Comparison of ENCODE assay signal across 17 cellular contexts in the genomic region with DNA sequence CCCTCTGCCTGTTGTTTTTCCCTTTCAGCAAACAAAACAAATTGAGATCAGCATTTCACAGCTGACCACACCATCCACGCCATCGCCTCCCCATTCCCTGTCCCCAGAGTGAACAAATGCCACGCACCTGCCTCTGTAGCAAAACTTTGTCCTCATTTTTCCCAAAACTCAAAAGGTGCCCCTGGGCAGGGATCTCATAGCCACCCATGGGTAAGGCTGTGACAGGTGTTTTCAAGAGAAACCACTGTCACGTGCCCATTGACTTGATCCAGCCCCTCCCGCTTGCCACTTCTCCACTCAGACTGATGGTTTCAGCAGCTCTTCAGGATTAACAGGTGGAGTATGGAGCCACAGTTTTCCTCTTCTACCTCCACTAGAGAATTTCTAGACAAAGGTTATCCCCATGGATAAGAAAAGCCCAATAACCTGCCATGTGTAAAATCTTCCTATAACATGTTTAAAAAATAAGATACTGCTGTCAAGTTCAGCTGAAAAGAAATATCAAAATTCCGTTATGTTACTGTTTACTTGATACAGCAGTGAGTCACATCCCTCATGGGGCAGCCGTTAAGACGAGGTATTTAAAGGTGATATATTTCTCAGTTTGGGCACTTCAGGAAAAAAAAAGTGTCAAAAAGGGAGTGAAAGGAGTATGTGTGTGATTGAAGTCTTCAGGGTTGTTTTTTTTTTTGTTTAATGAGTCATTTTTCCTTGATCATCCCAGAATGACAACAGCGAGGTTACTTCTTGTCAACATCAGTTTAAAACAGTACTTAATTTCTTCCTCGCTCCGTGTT.
DNase-seq lines count a peak whose midpoint lies in the region; ATAC-seq, FAIRE-seq and TF ChIP-seq lines count a peak whose summit lies in the region.
"Had no signal": no experiment of that assay in that cellular context is flagged by ENCODE, and none has a peak within 500 bp of the region (broad histone marks: within the 10 kb centered on the region; RNA-seq: fewer than 3 reads in every experiment).

No MANE protein-coding gene starts in this region.

- POLR2A ChIA-PET in activated CD4-positive, alpha-beta memory T cell treated with anti-CD3 and anti-CD28 coated beads for 36 hours (lab: Charles Lee), result interaction anchor here (0.8 to 1.3 kb wide), 3 partner anchors 10 to 18 kb away, joined by 3 read pairs; no protein-coding TSS in a partner anchor
- POLR2A ChIA-PET in PC-3 (lab: Charles Lee; ENCODE audit: unreplicated experiment), result no interaction called here

- no peaks in the 10 kb centered on the region for H3F3A ChIP-seq in PC-3 (ENCODE audit: low read length, unreplicated experiment)

- no peak overlapping the region for H3K9ac ChIP-seq in PC-3 (ENCODE audit: low read length)

- peaks cover 98% of the 10 kb centered on the region for H3K4me1 Mint-ChIP-seq in activated naive CD4-positive, alpha-beta T cell treated with anti-CD3 and anti-CD28 coated beads, Interleukin-2, amount 10 ng/mL, durations not matched to agents 7 days and 5 days
- peaks cover 89% of the 10 kb centered on the region for H3K4me1 Mint-ChIP-seq in activated CD4-positive, alpha-beta memory T cell treated with anti-CD3 and anti-CD28 coated beads for 36 hours (ENCODE audit: low read depth)
- H3K4me1 Mint-ChIP-seq in effector memory CD8-positive, alpha-beta T cell (ENCODE audit: low read depth in 2 of 2), result peaks cover 57 to 76% of the 10 kb centered on the region in 2 donors
- H3K4me1 Mint-ChIP-seq in stimulated activated naive CD8-positive, alpha-beta T cell treated with anti-CD3 and anti-CD28 coated beads, Interleukin-15, amount 100 ng/mL, for 72 hours, result peaks cover 97% of the 10 kb centered on the region

- no peaks in the 10 kb centered on the region for H3K9me3 Mint-ChIP-seq in activated naive CD4-positive, alpha-beta T cell treated with anti-CD3 and anti-CD28 coated beads, Interleukin-2, amount 10 ng/mL, durations not matched to agents 7 days and 5 days
- H3K9me3 Mint-ChIP-seq in activated CD4-positive, alpha-beta memory T cell treated with anti-CD3 and anti-CD28 coated beads for 36 hours, result no peaks in the 10 kb centered on the region
- no peaks in the 10 kb centered on the region for H3K9me3 Mint-ChIP-seq in effector memory CD8-positive, alpha-beta T cell
- H3K9me3 Mint-ChIP-seq in stimulated activated naive CD8-positive, alpha-beta T cell treated with anti-CD3 and anti-CD28 coated beads, Interleukin-15, amount 100 ng/mL, for 72 hours, result no peaks in the 10 kb centered on the region

- H3K9me3 ChIP-seq in PC-3 (ENCODE audit: low read length), result no peaks in the 10 kb centered on the region
- H3K9me3 ChIP-seq: SJCRH30, testis had no signal

- H3K4me2 ChIP-seq in PC-3 (ENCODE audit: low read length), result no peak overlapping the region

- no peak for TF ChIP-seq CTCF in PC-3 (conservative IDR thresholded peaks at IDR 0.05; ENCODE audit: low read depth, low read length)

- H3K4me3 ChIP-seq in PC-3 (ENCODE audit: low read length), result no peak overlapping the region
- H3K4me3 ChIP-seq: cardiac muscle cell, SJCRH30, testis had no signal

- no peak for ATAC-seq in effector memory CD8-positive, alpha-beta T cell (replicated peaks)
- peak; percentile 44 for ATAC-seq in stimulated activated naive CD8-positive, alpha-beta T cell treated with anti-CD3 and anti-CD28 coated beads, Interleukin-15, amount 100 ng/mL, for 72 hours
- no peak for ATAC-seq in HG03045 (IDR thresholded peaks at IDR 0.05; ENCODE audit: unreplicated experiment)
- no peak for ATAC-seq in PC-3

- intact Hi-C loops in activated CD4-positive, alpha-beta memory T cell treated with anti-CD3 and anti-CD28 coated beads for 36 hours (cut with micrococcal nuclease), result loop anchor here (1.0 kb wide), 2 partner anchors 11 to 13 kb away; no protein-coding TSS in a partner anchor
- intact Hi-C loops in PC-3 (cut with micrococcal nuclease), result no loop called here

- H3K27ac ChIP-seq in PC-3 (ENCODE audit: low read length), result no peak overlapping the region
- H3K27ac ChIP-seq: cardiac muscle cell, HL-60, SJCRH30, testis had no signal

- H3K9me2 ChIP-seq in PC-3 (replicated peaks; ENCODE audit: low read length), result no peaks in the 10 kb centered on the region

- no peaks in the 10 kb centered on the region for H4K20me1 ChIP-seq in PC-3 (ENCODE audit: low read length)

- CTCF ChIA-PET in activated naive CD4-positive, alpha-beta T cell treated with anti-CD3 and anti-CD28 coated beads, Interleukin-2, amount 10 ng/mL, durations not matched to agents 7 days and 5 days (lab: Charles Lee), result interaction anchor here (0.7 to 1.9 kb wide), 5 partner anchors 12 to 101 kb away, joined by 3 to 7 read pairs (median 3); no protein-coding TSS in a partner anchor
- CTCF ChIA-PET in activated CD4-positive, alpha-beta memory T cell treated with anti-CD3 and anti-CD28 coated beads for 36 hours (lab: Charles Lee), result interaction anchor here (1.0 to 7.3 kb wide), 5 partner anchors 10 to 65 kb away, joined by 3 to 24 read pairs (median 10); no protein-coding TSS in a partner anchor
- CTCF ChIA-PET in PC-3 (lab: Charles Lee), result no interaction called here

- H3K79me2 ChIP-seq in PC-3 (ENCODE audit: low read length), result no peaks in the 10 kb centered on the region

- H3K4me1 ChIP-seq in PC-3 (ENCODE audit: insufficient read depth, low read length), result no peaks in the 10 kb centered on the region
- H3K4me1 ChIP-seq: SJCRH30, testis had no signal

- H3K4me3 Mint-ChIP-seq in activated naive CD4-positive, alpha-beta T cell treated with anti-CD3 and anti-CD28 coated beads, Interleukin-2, amount 10 ng/mL, durations not matched to agents 7 days and 5 days, result no peak overlapping the region
- no peak overlapping the region for H3K4me3 Mint-ChIP-seq in activated CD4-positive, alpha-beta memory T cell treated with anti-CD3 and anti-CD28 coated beads for 36 hours
- peak overlapping the region; percentile 36 to 44 for H3K4me3 Mint-ChIP-seq in effector memory CD8-positive, alpha-beta T cell
- H3K4me3 Mint-ChIP-seq in stimulated activated naive CD8-positive, alpha-beta T cell treated with anti-CD3 and anti-CD28 coated beads, Interleukin-15, amount 100 ng/mL, for 72 hours, result peak overlapping the region; percentile 64 to 69

- H3K27me3 ChIP-seq in PC-3 (ENCODE audit: low read length), result no peaks in the 10 kb centered on the region
- H3K27me3 ChIP-seq: cardiac muscle cell, SJCRH30, testis had no signal

- H3K36me3 ChIP-seq in PC-3 (ENCODE audit: low read depth, low read length), result no peaks in the 10 kb centered on the region; the same call in none of the 2 replicates

- no TSS peak for BruUV-seq in PC-3 (replicated peaks; lab: Mats Ljungman, UMichigan)

- peak overlapping the region; percentile 77 for H3K27ac Mint-ChIP-seq in activated naive CD4-positive, alpha-beta T cell treated with anti-CD3 and anti-CD28 coated beads, Interleukin-2, amount 10 ng/mL, durations not matched to agents 7 days and 5 days
- peak overlapping the region; percentile 33 for H3K27ac Mint-ChIP-seq in activated CD4-positive, alpha-beta memory T cell treated with anti-CD3 and anti-CD28 coated beads for 36 hours
- peak overlapping the region; percentile 81 to 89 for H3K27ac Mint-ChIP-seq in effector memory CD8-positive, alpha-beta T cell
- H3K27ac Mint-ChIP-seq in stimulated activated naive CD8-positive, alpha-beta T cell treated with anti-CD3 and anti-CD28 coated beads, Interleukin-15, amount 100 ng/mL, for 72 hours, result peak overlapping the region; percentile 69 to 94

- no peak for FAIRE-seq in HTR-8/SVneo (lab: Jason Lieb, UNC)

- H2AFZ ChIP-seq in PC-3 (ENCODE audit: low read length), result no peak overlapping the region

- H3K27me3 Mint-ChIP-seq in activated naive CD4-positive, alpha-beta T cell treated with anti-CD3 and anti-CD28 coated beads, Interleukin-2, amount 10 ng/mL, durations not matched to agents 7 days and 5 days, result no peaks in the 10 kb centered on the region
- no peaks in the 10 kb centered on the region for H3K27me3 Mint-ChIP-seq in activated CD4-positive, alpha-beta memory T cell treated with anti-CD3 and anti-CD28 coated beads for 36 hours
- H3K27me3 Mint-ChIP-seq in effector memory CD8-positive, alpha-beta T cell, result no peaks in the 10 kb centered on the region
- no peaks in the 10 kb centered on the region for H3K27me3 Mint-ChIP-seq in stimulated activated naive CD8-positive, alpha-beta T cell treated with anti-CD3 and anti-CD28 coated beads, Interleukin-15, amount 100 ng/mL, for 72 hours

- H3K36me3 Mint-ChIP-seq in activated naive CD4-positive, alpha-beta T cell treated with anti-CD3 and anti-CD28 coated beads, Interleukin-2, amount 10 ng/mL, durations not matched to agents 7 days and 5 days, result peaks cover 79% of the 10 kb centered on the region
- H3K36me3 Mint-ChIP-seq in activated CD4-positive, alpha-beta memory T cell treated with anti-CD3 and anti-CD28 coated beads for 36 hours, result peaks cover 39% of the 10 kb centered on the region
- peaks cover 53% of the 10 kb centered on the region for H3K36me3 Mint-ChIP-seq in effector memory CD8-positive, alpha-beta T cell (ENCODE audit: insufficient read depth)

- no peak for DNase-seq in activated naive CD4-positive, alpha-beta T cell treated with anti-CD3 and anti-CD28 coated beads, Interleukin-2, amount 10 ng/mL, durations not matched to agents 7 days and 5 days
- no peak for DNase-seq in activated naive CD4-positive, alpha-beta T cell treated with Interleukin-2 at 50 U/mL for 16 hours
- peak; percentile 22 for DNase-seq in activated CD4-positive, alpha-beta memory T cell treated with anti-CD3 and anti-CD28 coated beads for 36 hours
- DNase-seq in effector memory CD8-positive, alpha-beta T cell, result no peak
- peak in 1 of 2 donors; percentile 10 for DNase-seq in stimulated activated naive CD8-positive, alpha-beta T cell treated with anti-CD3 and anti-CD28 coated beads, Interleukin-15, amount 100 ng/mL, for 72 hours
- DNase-seq in HTR-8/SVneo (ENCODE audit: insufficient read length, low spot score) (no peak), PC-3 (no peak)
- DNase-seq: AML-193, foreskin fibroblast, KG1, NCI-H1092, retina, SJCRH30, testis had no signal

Comparison
In these comparisons a context has a peak if more than half of its experiments do, and no peak if none do; other contexts are left out.
1. H3K27ac Mint-ChIP-seq: peak in every context shown above with its lines; median percentile 85 in effector memory CD8-positive, alpha-beta T cell; 82 in stimulated activated naive CD8-positive, alpha-beta T cell treated with anti-CD3 and anti-CD28 coated beads, Interleukin-15, amount 100 ng/mL, for 72 hours; 77 in activated naive CD4-positive, alpha-beta T cell treated with anti-CD3 and anti-CD28 coated beads, Interleukin-2, amount 10 ng/mL, durations not matched to agents 7 days and 5 days; 33 in activated CD4-positive, alpha-beta memory T cell treated with anti-CD3 and anti-CD28 coated beads for 36 hours.
2. H3K4me3 Mint-ChIP-seq: peak in effector memory CD8-positive, alpha-beta T cell (2 of 2) and stimulated activated naive CD8-positive, alpha-beta T cell treated with anti-CD3 and anti-CD28 coated beads, Interleukin-15, amount 100 ng/mL, for 72 hours (2 of 2); none in activated naive CD4-positive, alpha-beta T cell treated with anti-CD3 and anti-CD28 coated beads, Interleukin-2, amount 10 ng/mL, durations not matched to agents 7 days and 5 days (single experiment) and activated CD4-positive, alpha-beta memory T cell treated with anti-CD3 and anti-CD28 coated beads for 36 hours (single experiment).